ENCODE assay signal across 1 cellular context in genomic region chr1:61951731-61952585, GRCh38.
A peak's percentile ranks its signal among the peaks of the same experiment; 100 is the strongest.
TF ChIP-seq lines count a peak whose summit lies in the region.

No MANE protein-coding gene starts in this region.

TF ChIP-seq in H1, 55 proteins besides CTCF, POLR2A, EP300 and RAD21 (continued from another document):
- TF ChIP-seq CHD7 (IDR thresholded peaks at IDR 0.05; ENCODE audit: insufficient replicate concordance, low read length) (no peak), MAFK (IDR thresholded peaks at IDR 0.05; ENCODE audit: low read depth, low read length) (no peak), ATF3 (IDR thresholded peaks at IDR 0.05; ENCODE audit: insufficient read depth, low read depth, low read length) (no peak), CHD2 (IDR thresholded peaks at IDR 0.05; ENCODE audit: low read length) (no peak), JUN (IDR thresholded peaks at IDR 0.05; ENCODE audit: low read depth, low read length) (no peak), SIRT6 (IDR thresholded peaks at IDR 0.05; ENCODE audit: low read length) (no peak), E2F6 (IDR thresholded peaks at IDR 0.05) (no peak), SAP30 (IDR thresholded peaks at IDR 0.05; ENCODE audit: insufficient read depth, insufficient replicate concordance, low read length) (no peak), ASH2L (IDR thresholded peaks at IDR 0.05; ENCODE audit: low read length) (peak; percentile 59), SIX5 (IDR thresholded peaks at IDR 0.05; ENCODE audit: low read depth, low read length) (no peak), RFX5 (IDR thresholded peaks at IDR 0.05; ENCODE audit: borderline replicate concordance, low read depth, low read length) (no peak), TEAD4 (IDR thresholded peaks at IDR 0.05; ENCODE audit: low read depth, low read length) (peak; percentile 85), CEBPB (IDR thresholded peaks at IDR 0.05; ENCODE audit: low read depth, low read length) (no peak), SIN3A (conservative IDR thresholded peaks at IDR 0.05 in 1 of 2, IDR thresholded peaks at IDR 0.05 in 1 of 2; ENCODE audit: low read depth in 1 of 2, low read length in 2 of 2) (no peak), HDAC2 (IDR thresholded peaks at IDR 0.05; ENCODE audit: borderline replicate concordance in 1 of 2, low read depth in 2 of 2, low read length in 2 of 2) (0 out of 4 replicates have a peak, but pooled peaks of 1 of the 2 experiments have one; percentile 27), MAX (IDR thresholded peaks at IDR 0.05) (no peak), KDM5A (IDR thresholded peaks at IDR 0.05; ENCODE audit: low read length) (no peak), ATF2 (IDR thresholded peaks at IDR 0.05; ENCODE audit: low read length) (no peak), CBX5 (IDR thresholded peaks at IDR 0.05; ENCODE audit: low read depth, low read length) (no peak), FOSL1 (IDR thresholded peaks at IDR 0.05; ENCODE audit: insufficient read depth, low read depth, low read length) (no peak), USF2 (IDR thresholded peaks at IDR 0.05; ENCODE audit: low read length) (no peak), NANOG (IDR thresholded peaks at IDR 0.05; ENCODE audit: insufficient read depth, low read depth, low read length, poor library complexity, severe bottlenecking) (peak; percentile 38), TAF1 (IDR thresholded peaks at IDR 0.05; ENCODE audit: low read depth, low read length) (peak; percentile 29; the same call in 1 of the 2 replicates), CTBP2 (IDR thresholded peaks at IDR 0.05; ENCODE audit: borderline replicate concordance, insufficient read depth, insufficient read length, low read length) (no peak), EGR1 (IDR thresholded peaks at IDR 0.05; ENCODE audit: borderline replicate concordance, low read depth, low read length) (no peak), SP1 (IDR thresholded peaks at IDR 0.05; ENCODE audit: low read depth, low read length) (peak; percentile 49; the same call in 1 of the 2 replicates), ZNF274 (IDR thresholded peaks at IDR 0.05; ENCODE audit: borderline replicate concordance, extremely low read depth, low read length) (no peak), POLR2AphosphoS5 (IDR thresholded peaks at IDR 0.05; ENCODE audit: low read depth, low read length) (0 out of 2 replicates have a peak, but pooled peaks have one; percentile 73), PHF8 (conservative IDR thresholded peaks at IDR 0.05; ENCODE audit: low read depth, low read length) (no peak), YY1 (IDR thresholded peaks at IDR 0.05; ENCODE audit: low read depth, low read length) (no peak), SP4 (IDR thresholded peaks at IDR 0.05; ENCODE audit: low read length) (0 out of 2 replicates have a peak, but pooled peaks have one; percentile 32), POU5F1 (IDR thresholded peaks at IDR 0.05; ENCODE audit: low read depth, low read length) (0 out of 2 replicates have a peak, but pooled peaks have one; percentile 13), NRF1 (IDR thresholded peaks at IDR 0.05; ENCODE audit: low read depth, low read length) (no peak), TBP (IDR thresholded peaks at IDR 0.05; ENCODE audit: low read depth, low read length) (0 out of 2 replicates have a peak, but pooled peaks have one; percentile 23), HDAC6 (IDR thresholded peaks at IDR 0.05; ENCODE audit: low read depth, low read length) (no peak)
